ENCODE assay signal across 22 cellular contexts in the genomic region with DNA sequence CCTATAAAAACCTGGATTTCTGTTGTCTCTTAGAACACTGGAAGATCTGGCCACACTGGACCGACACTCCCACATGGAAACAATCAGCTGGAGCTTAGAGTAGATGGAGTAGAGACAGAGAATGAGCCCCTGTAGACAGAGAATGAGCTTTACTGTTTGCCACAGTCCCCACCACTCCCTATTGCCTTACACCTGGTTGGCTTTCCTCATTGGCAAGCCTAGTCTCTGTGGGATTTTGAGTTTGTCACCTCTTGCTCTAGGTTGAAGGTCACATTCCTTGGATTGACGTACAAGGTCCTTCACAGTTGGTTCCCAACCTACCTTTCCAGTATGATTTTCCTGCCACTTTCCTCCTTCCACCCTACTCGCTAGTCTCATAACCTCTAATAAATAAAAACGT. TPM values are rescaled to one million over a fixed set of nuclear protein-coding genes. Genes with fewer than 3 reads are reported as not detected.
A peak's percentile ranks its signal among the peaks of the same experiment; 100 is the strongest.
DNase-seq lines count a peak whose midpoint lies in the region; ATAC-seq and TF ChIP-seq lines count a peak whose summit lies in the region.
"Had no signal": no experiment of that assay in that cellular context is flagged by ENCODE, and none has a peak within 500 bp of the region (broad histone marks: within the 10 kb centered on the region; RNA-seq: fewer than 3 reads in every experiment).

No MANE protein-coding gene starts in this region.

- H3K9me2 ChIP-seq in Karpas-422 (replicated peaks; ENCODE audit: insufficient read depth, low read length), result no peaks in the 10 kb centered on the region

- peaks cover 9% of the 10 kb centered on the region for H3K4me1 ChIP-seq in Karpas-422 (ENCODE audit: low read length)
- H3K4me1 ChIP-seq: left ventricle myocardium inferior, vagina had no signal

- TF ChIP-seq CTCF in GM20000 (IDR thresholded peaks at IDR 0.05; ENCODE audit: extremely low read depth, missing control alignments), result no peak

- no peak overlapping the region for H3K27ac ChIP-seq in Karpas-422 (ENCODE audit: low read length)
- H3K27ac ChIP-seq: hepatocyte, left ventricle myocardium inferior, vagina had no signal

- no peaks in the 10 kb centered on the region for H3K36me3 Mint-ChIP-seq in activated T-cell treated with anti-CD3 and anti-CD28 coated beads, Interleukin-2, amount 50 U/mL, for 24 hours (ENCODE audit: low read depth)
- H3K36me3 Mint-ChIP-seq in activated naive CD8-positive, alpha-beta T cell treated with anti-CD3 and anti-CD28 coated beads, Interleukin-2, amount 50 U/mL, for 24 hours (ENCODE audit: low read depth), result peaks cover 3% of the 10 kb centered on the region

- H3K27me3 Mint-ChIP-seq in activated T-cell treated with anti-CD3 and anti-CD28 coated beads, Interleukin-2, amount 50 U/mL, for 24 hours, result peaks cover 4% of the 10 kb centered on the region
- H3K27me3 Mint-ChIP-seq in activated naive CD8-positive, alpha-beta T cell treated with anti-CD3 and anti-CD28 coated beads, Interleukin-2, amount 50 U/mL, for 24 hours, result no peaks in the 10 kb centered on the region

- H3K9ac ChIP-seq in Karpas-422 (ENCODE audit: low read length), result no peak overlapping the region

- no peak overlapping the region for H2AFZ ChIP-seq in Karpas-422 (ENCODE audit: low read length)
- H2AFZ ChIP-seq: hepatocyte had no signal

- no peak overlapping the region for H3K4me2 ChIP-seq in Karpas-422 (ENCODE audit: low read depth, low read length, poor library complexity, severe bottlenecking)
- H3K4me2 ChIP-seq: hepatocyte had no signal

- no peak overlapping the region for H3K4me3 Mint-ChIP-seq in activated T-cell treated with anti-CD3 and anti-CD28 coated beads, Interleukin-2, amount 50 U/mL, for 24 hours
- no peak overlapping the region for H3K4me3 Mint-ChIP-seq in activated naive CD8-positive, alpha-beta T cell treated with anti-CD3 and anti-CD28 coated beads, Interleukin-2, amount 50 U/mL, for 24 hours
- H3K4me3 Mint-ChIP-seq: central memory CD8-positive, alpha-beta T cell had no signal

- no peaks in the 10 kb centered on the region for H3K9me3 ChIP-seq in Karpas-422 (ENCODE audit: low read length)
- H3K9me3 ChIP-seq: left ventricle myocardium inferior, mucosa of descending colon, vagina had no signal

- H3K9me3 Mint-ChIP-seq in activated T-cell treated with anti-CD3 and anti-CD28 coated beads, Interleukin-2, amount 50 U/mL, for 24 hours, result no peaks in the 10 kb centered on the region
- peaks cover 6% of the 10 kb centered on the region for H3K9me3 Mint-ChIP-seq in activated naive CD8-positive, alpha-beta T cell treated with anti-CD3 and anti-CD28 coated beads, Interleukin-2, amount 50 U/mL, for 24 hours
- H3K9me3 Mint-ChIP-seq: central memory CD8-positive, alpha-beta T cell had no signal

- intact Hi-C loops in posterior vena cava (cut with DNase I), result no loop called here

- peak overlapping the region; percentile 90 for H3K27ac Mint-ChIP-seq in activated T-cell treated with anti-CD3 and anti-CD28 coated beads, Interleukin-2, amount 50 U/mL, for 24 hours
- H3K27ac Mint-ChIP-seq in activated naive CD8-positive, alpha-beta T cell treated with anti-CD3 and anti-CD28 coated beads, Interleukin-2, amount 50 U/mL, for 24 hours, result peak overlapping the region; percentile 86

- no peaks in the 10 kb centered on the region for H3K27me3 ChIP-seq in Karpas-422 (ENCODE audit: low read length)
- H3K27me3 ChIP-seq: hepatocyte, vagina had no signal

- H3K79me2 ChIP-seq in Karpas-422 (ENCODE audit: low read length), result no peaks in the 10 kb centered on the region
- H3K79me2 ChIP-seq: hepatocyte had no signal

- peaks cover 67% of the 10 kb centered on the region for H3K4me1 Mint-ChIP-seq in activated T-cell treated with anti-CD3 and anti-CD28 coated beads, Interleukin-2, amount 50 U/mL, for 24 hours (ENCODE audit: low read depth)
- peaks cover 59% of the 10 kb centered on the region for H3K4me1 Mint-ChIP-seq in activated naive CD8-positive, alpha-beta T cell treated with anti-CD3 and anti-CD28 coated beads, Interleukin-2, amount 50 U/mL, for 24 hours
- H3K4me1 Mint-ChIP-seq: central memory CD8-positive, alpha-beta T cell had no signal

- no peaks in the 10 kb centered on the region for H4K20me1 ChIP-seq in Karpas-422 (ENCODE audit: insufficient read depth, low read depth, low read length)

- ATAC-seq in activated naive CD8-positive, alpha-beta T cell treated with anti-CD3 and anti-CD28 coated beads, Interleukin-2, amount 50 U/mL, for 24 hours, result no peak
- no peak for ATAC-seq in GM21515 (IDR thresholded peaks at IDR 0.05; ENCODE audit: unreplicated experiment)
- ATAC-seq: mucosa of descending colon had no signal

- peak; percentile 26 for DNase-seq in activated T-cell treated with anti-CD3 and anti-CD28 coated beads, Interleukin-2, amount 50 U/mL, for 24 hours
- DNase-seq in activated T-cell treated with anti-CD3 and anti-CD28 coated beads for 4 hours (no peak), Karpas-422 (peak; percentile 31), posterior vena cava (ENCODE audit: low spot score) (peak; percentile 0), GM20000 (ENCODE audit: low spot score) (no peak), NCI-H1048 (lab: John Stamatoyannopoulos, UW) (no peak)
- no peak for DNase-seq in activated naive CD8-positive, alpha-beta T cell treated with anti-CD3 and anti-CD28 coated beads, Interleukin-2, amount 50 U/mL, for 24 hours
- DNase-seq: C1 segment of cervical spinal cord; foreskin melanocyte; left ventricle myocardium inferior; mucosa of descending colon; NCI-H1694; NCI-H69; occipital lobe; stimulated activated CD4-positive, alpha-beta T cell treated with anti-CD3 and anti-CD28 coated beads, Interleukin-12 subunit alpha, Interleukin-12 subunit beta, amount 100 ng/mL, for 4 hours had no signal

- H3K36me3 ChIP-seq in Karpas-422 (ENCODE audit: insufficient read depth, low read length), result no peaks in the 10 kb centered on the region
- H3K36me3 ChIP-seq: left ventricle myocardium inferior, vagina had no signal

- H3K4me3 ChIP-seq in Karpas-422 (ENCODE audit: low read length), result no peak overlapping the region
- H3K4me3 ChIP-seq: hepatocyte, left ventricle myocardium inferior, mucosa of descending colon, vagina had no signal

RNA-seq across cellular contexts. Expression of gene HCAR1, which starts 2.0 kb away (rescaled TPM):
- not detected in 2 replicates for total RNA-seq in Karpas-422 (2014; rRNA removed; shearing (Covaris generic); ENCODE audit: low replicate concordance)
- 1 to 10 TPM in 1 of 2 donors, under 1 TPM in 1; 0.52 to 3.3 TPM for total RNA-seq in posterior vena cava
- total RNA-seq: astrocyte, left ventricle myocardium inferior, MCF 10A had no signal

RNA-seq across cellular contexts. Expression of gene HCAR3, which starts 16.0 kb away (rescaled TPM):
- total RNA-seq in Karpas-422 (2014; rRNA removed; shearing (Covaris generic); ENCODE audit: low replicate concordance), result 0.22 TPM in 1 of 2 replicates, not detected in the other
- under 1 TPM; 0.14 to 0.37 TPM for total RNA-seq in posterior vena cava
- total RNA-seq: astrocyte, left ventricle myocardium inferior, MCF 10A had no signal

RNA-seq across cellular contexts. Expression of gene DENR, which starts 20.0 kb away (rescaled TPM):
- 53.4 and 72.8 TPM in 2 replicates for total RNA-seq in Karpas-422 (2014; rRNA removed; shearing (Covaris generic); ENCODE audit: low replicate concordance)
- 10 to 100 TPM; 32.6 to 32.8 TPM for total RNA-seq in posterior vena cava

RNA-seq across cellular contexts. Expression of gene HCAR2, which starts 29.5 kb away (rescaled TPM):
- not detected in 2 replicates for total RNA-seq in Karpas-422 (2014; rRNA removed; shearing (Covaris generic); ENCODE audit: low replicate concordance)
- under 1 TPM in 1 of 2 donors, not detected in 1; 0.24 TPM for total RNA-seq in posterior vena cava
- total RNA-seq: astrocyte, occipital lobe, temporal lobe had no signal

RNA-seq across cellular contexts. Expression of gene CCDC62, which starts 41.8 kb away (rescaled TPM):
- total RNA-seq in Karpas-422 (2014; rRNA removed; shearing (Covaris generic); ENCODE audit: low replicate concordance), result 0.47 and 2.2 TPM in 2 replicates
- total RNA-seq in posterior vena cava, result under 1 TPM; 0.46 to 0.52 TPM

Comparison
In these comparisons a context has a peak if more than half of its experiments do, and no peak if none do; other contexts are left out.
1. DNase-seq: peak in activated T-cell treated with anti-CD3 and anti-CD28 coated beads, Interleukin-2, amount 50 U/mL, for 24 hours (single experiment), Karpas-422 (single experiment) and posterior vena cava (single experiment); none in activated T-cell treated with anti-CD3 and anti-CD28 coated beads for 4 hours (single experiment), activated naive CD8-positive, alpha-beta T cell treated with anti-CD3 and anti-CD28 coated beads, Interleukin-2, amount 50 U/mL, for 24 hours (single experiment), GM20000 (single experiment) and NCI-H1048 (single experiment).